ENCODE assay signal across 8 cellular contexts in genomic region chr3:138068579-138069174, GRCh38. TPM values are rescaled to one million over a fixed set of nuclear protein-coding genes. Genes with fewer than 3 reads are reported as not detected.
A peak's percentile ranks its signal among the peaks of the same experiment; 100 is the strongest.
DNase-seq lines count a peak whose midpoint lies in the region; ATAC-seq and TF ChIP-seq lines count a peak whose summit lies in the region.

No MANE protein-coding gene starts in this region.

- TF ChIP-seq POLR2A in lower leg skin (IDR thresholded peaks at IDR 0.05) = no peak

- H3K4me1 Mint-ChIP-seq in activated CD4-positive, alpha-beta T cell treated with anti-CD3 and anti-CD28 coated beads, Interleukin-2, amount 10 ng/mL, durations not matched to agents 24 days and 14 days = peaks cover 12% of the 10 kb centered on the region

- no peak overlapping the region for H3K4me3 Mint-ChIP-seq in activated CD4-positive, alpha-beta T cell treated with anti-CD3 and anti-CD28 coated beads, Interleukin-2, amount 10 ng/mL, durations not matched to agents 24 days and 14 days

- H3K4me3 ChIP-seq in coronary artery (no peak overlapping the region), lower leg skin (ENCODE audit: low read depth, poor library complexity, severe bottlenecking) (no peak overlapping the region)

- H3K27ac ChIP-seq in coronary artery = no peak overlapping the region

- ATAC-seq in GM18909 (IDR thresholded peaks at IDR 0.05; ENCODE audit: poor library complexity, unreplicated experiment) (peak; percentile 71), HG03135 (IDR thresholded peaks at IDR 0.05; ENCODE audit: unreplicated experiment) (peak; percentile 74)

- no peaks in the 10 kb centered on the region for H3K9me3 Mint-ChIP-seq in activated CD4-positive, alpha-beta T cell treated with anti-CD3 and anti-CD28 coated beads, Interleukin-2, amount 10 ng/mL, durations not matched to agents 24 days and 14 days

- no peaks in the 10 kb centered on the region for H3K36me3 Mint-ChIP-seq in activated CD4-positive, alpha-beta T cell treated with anti-CD3 and anti-CD28 coated beads, Interleukin-2, amount 10 ng/mL, durations not matched to agents 24 days and 14 days (ENCODE audit: low read depth)

- peak in 13 of 14 donors; percentile 10 to 74 (median 44) for DNase-seq in C1 segment of cervical spinal cord (lab: John Stamatoyannopoulos, UW)
- DNase-seq in NCI-H345 (lab: John Stamatoyannopoulos, UW) = peak; percentile 58
- peak; percentile 93 for DNase-seq in activated CD4-positive, alpha-beta T cell treated with anti-CD3 and anti-CD28 coated beads, Interleukin-2, amount 10 ng/mL, durations not matched to agents 24 days and 14 days
- DNase-seq in coronary artery (ENCODE audit: low spot score) = peak; percentile 82
- DNase-seq in lower leg skin (ENCODE audit: low spot score in 2 of 2) = peak; percentile 60 to 95
- DNase-seq in stimulated activated CD8-positive, alpha-beta memory T cell treated with anti-CD3 and anti-CD28 coated beads, Interleukin-12 subunit alpha, Interleukin-12 subunit beta, amount 100 ng/mL, for 24 hours (ENCODE audit: extremely low read depth) = peak; percentile 42

- H3K27me3 Mint-ChIP-seq in activated CD4-positive, alpha-beta T cell treated with anti-CD3 and anti-CD28 coated beads, Interleukin-2, amount 10 ng/mL, durations not matched to agents 24 days and 14 days = peaks cover 23% of the 10 kb centered on the region

- intact Hi-C loops in activated CD4-positive, alpha-beta T cell treated with anti-CD3 and anti-CD28 coated beads, Interleukin-2, amount 10 ng/mL, durations not matched to agents 24 days and 14 days (cut with micrococcal nuclease) = loop anchor here (1.0 to 10.0 kb wide), 5 partner anchors 51 to 1871 kb away; partner anchors contain the start of genes DBR1 and MSL2
- intact Hi-C loops in lower leg skin (cut with DNase I; ENCODE audit: low total_unique reads) = loop anchor here (5.0 kb wide), 1 partner anchor 54 kb away; no protein-coding TSS in a partner anchor

- H3K27ac Mint-ChIP-seq in activated CD4-positive, alpha-beta T cell treated with anti-CD3 and anti-CD28 coated beads, Interleukin-2, amount 10 ng/mL, durations not matched to agents 24 days and 14 days = no peak overlapping the region

- 28 to 47% methylated on average over 11 to 14 of the region's 14 CpGs for WGBS in lower leg skin, 2 donors

- TF ChIP-seq CTCF in coronary artery (IDR thresholded peaks at IDR 0.05) (peak; percentile 88), lower leg skin (IDR thresholded peaks at IDR 0.05) (peak in 1 of 3 donors; percentile 79)

RNA-seq across cellular contexts. Expression of gene DZIP1L, which starts 46.7 kb away (rescaled TPM):
- total RNA-seq in activated CD4-positive, alpha-beta T cell treated with anti-CD3 and anti-CD28 coated beads, Interleukin-2, amount 10 ng/mL, durations not matched to agents 24 days and 14 days = 0.09 TPM in 1 of 2 replicates, not detected in the other
- 10 to 100 TPM; 10.9 to 45.0 (median 16.4) TPM for total RNA-seq in lower leg skin

RNA-seq across cellular contexts. Expression of gene CLDN18, which starts 58.7 kb away (rescaled TPM):
- total RNA-seq in activated CD4-positive, alpha-beta T cell treated with anti-CD3 and anti-CD28 coated beads, Interleukin-2, amount 10 ng/mL, durations not matched to agents 24 days and 14 days = not detected in 2 replicates
- under 1 TPM in 1 of 4 donors, not detected in 3; 0.13 TPM for total RNA-seq in lower leg skin

Comparison
In these comparisons a context has a peak if more than half of its experiments do, and no peak if none do; other contexts are left out.
1. DNase-seq: peak in every context shown above with its lines; median percentile 93 in activated CD4-positive, alpha-beta T cell treated with anti-CD3 and anti-CD28 coated beads, Interleukin-2, amount 10 ng/mL, durations not matched to agents 24 days and 14 days; 82 in coronary artery; 78 in lower leg skin; 58 in NCI-H345; 44 in C1 segment of cervical spinal cord; 42 in stimulated activated CD8-positive, alpha-beta memory T cell treated with anti-CD3 and anti-CD28 coated beads, Interleukin-12 subunit alpha, Interleukin-12 subunit beta, amount 100 ng/mL, for 24 hours.
2. RNA of gene DZIP1L, which starts 46.7 kb away (total RNA-seq): 10.9 to 45.0 TPM in lower leg skin; 0.09 TPM in activated CD4-positive, alpha-beta T cell treated with anti-CD3 and anti-CD28 coated beads, Interleukin-2, amount 10 ng/mL, durations not matched to agents 24 days and 14 days; every median in the first group is over 10 times any median in the second.